9 cellular contexts compared by ENCODE assay signal in genomic region chr1:64136749-64137568, GRCh38.
DNase-seq lines count a peak whose midpoint lies in the region; ATAC-seq and TF ChIP-seq lines count a peak whose summit lies in the region.
"Had no signal": no experiment of that assay in that cellular context is flagged by ENCODE, and none has a peak within 500 bp of the region (broad histone marks: within the 10 kb centered on the region; RNA-seq: fewer than 3 reads in every experiment).

No MANE protein-coding gene starts in this region.

- DNase-seq in Ammon's horn (ENCODE audit: low spot score) (peak; percentile 89), NCI-H82 (lab: John Stamatoyannopoulos, UW) (peak; percentile 87), endothelial cell (ENCODE audit: low spot score) (peak; percentile 80), mucosa of gallbladder (ENCODE audit: low spot score) (peak; percentile 83)
- peak; percentile 18 to 26 for DNase-seq in activated CD8-positive, alpha-beta memory T cell treated with anti-CD3 and anti-CD28 coated beads for 4 hours (ENCODE audit: low read depth in 2 of 2)
- peak; percentile 7 to 46 for DNase-seq in stimulated activated CD8-positive, alpha-beta memory T cell treated with anti-CD3 and anti-CD28 coated beads, Interleukin-7, amount 100 ng/mL, for 1 hour (ENCODE audit: low read depth in 2 of 2)

- H3K27ac Mint-ChIP-seq in endothelial cell (ENCODE audit: unreplicated experiment): no peak overlapping the region
- H3K27ac Mint-ChIP-seq: IgD-negative memory B cell had no signal

- H3K4me3 Mint-ChIP-seq in endothelial cell (ENCODE audit: unreplicated experiment): no peak overlapping the region
- H3K4me3 Mint-ChIP-seq: IgD-negative memory B cell had no signal

- peak; percentile 86 for TF ChIP-seq CTCF in endothelial cell (IDR thresholded peaks at IDR 0.05; ENCODE audit: unreplicated experiment)

- ATAC-seq in GM18909 (IDR thresholded peaks at IDR 0.05; ENCODE audit: poor library complexity, unreplicated experiment): peak; percentile 80
- peak; percentile 36 for ATAC-seq in HG03558 (IDR thresholded peaks at IDR 0.05; ENCODE audit: extremely low read depth, unreplicated experiment)

- H3K27me3 Mint-ChIP-seq in endothelial cell (ENCODE audit: unreplicated experiment): no peaks in the 10 kb centered on the region

- peaks cover 7% of the 10 kb centered on the region for H3K4me1 Mint-ChIP-seq in endothelial cell (ENCODE audit: unreplicated experiment)

- no peaks in the 10 kb centered on the region for H3K36me3 Mint-ChIP-seq in endothelial cell (ENCODE audit: low read depth, unreplicated experiment)
- H3K36me3 Mint-ChIP-seq: IgD-negative memory B cell had no signal

- H3K9me3 Mint-ChIP-seq in endothelial cell (ENCODE audit: unreplicated experiment): no peaks in the 10 kb centered on the region
- H3K9me3 Mint-ChIP-seq: IgD-negative memory B cell had no signal

Comparison
In these comparisons a context has a peak if more than half of its experiments do, and no peak if none do; other contexts are left out.
1. Peak in every context shown above with its lines: DNase-seq and ATAC-seq.
2. DNase-seq: peak in every context shown above with its lines; median percentile 89 in Ammon's horn; 87 in NCI-H82; 83 in mucosa of gallbladder; 80 in endothelial cell; 26 in stimulated activated CD8-positive, alpha-beta memory T cell treated with anti-CD3 and anti-CD28 coated beads, Interleukin-7, amount 100 ng/mL, for 1 hour; 22 in activated CD8-positive, alpha-beta memory T cell treated with anti-CD3 and anti-CD28 coated beads for 4 hours.